In the genomic region with DNA sequence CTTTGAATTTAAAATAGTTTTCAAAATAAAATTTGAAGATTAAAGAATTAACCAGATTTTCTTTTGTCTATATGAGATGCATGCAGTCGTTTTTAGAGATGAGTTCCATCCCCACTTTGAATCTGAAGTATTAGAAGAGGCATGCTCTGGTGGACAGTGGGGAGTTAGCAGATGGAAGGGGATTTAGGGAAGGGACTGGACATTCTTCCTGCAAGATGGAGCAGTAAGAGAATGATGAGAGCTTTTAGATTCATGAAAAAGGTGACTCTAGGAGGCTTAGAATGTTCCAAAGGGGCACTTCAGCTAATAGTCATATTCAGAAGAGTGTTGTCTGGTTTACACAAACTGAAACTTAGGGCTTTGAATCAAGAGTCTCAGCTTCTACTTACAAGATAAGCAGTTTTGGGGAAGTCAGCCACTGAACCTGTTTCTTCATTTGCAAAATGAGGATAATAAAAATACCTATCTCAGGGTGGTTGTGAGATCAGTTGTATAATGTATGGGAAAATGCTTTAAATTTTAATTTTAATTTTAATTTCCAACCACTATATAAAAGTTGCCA, we compare ENCODE assay signal across 11 cellular contexts. TPM values are rescaled to one million over a fixed set of nuclear protein-coding genes. Genes with fewer than 3 reads are reported as not detected.
DNase-seq lines count a peak whose midpoint lies in the region; ATAC-seq, FAIRE-seq and TF ChIP-seq lines count a peak whose summit lies in the region.
"Had no signal": no experiment of that assay in that cellular context is flagged by ENCODE, and none has a peak within 500 bp of the region (broad histone marks: within the 10 kb centered on the region; RNA-seq: fewer than 3 reads in every experiment).

No MANE protein-coding gene starts in this region.

- H3K4me1 ChIP-seq in GM12878 (ENCODE audit: control insufficient read depth, insufficient read depth, low read length), result peaks cover 22% of the 10 kb centered on the region

- no peak for TF ChIP-seq RAD21 in GM12878 (IDR thresholded peaks at IDR 0.05; ENCODE audit: insufficient read depth, low read depth, low read length)

- peak overlapping the region; percentile 93 for H3K4me2 ChIP-seq in GM12878 (ENCODE audit: control insufficient read depth, insufficient read depth)

- peaks cover 5% of the 10 kb centered on the region for H4K20me1 ChIP-seq in GM12878 (ENCODE audit: control insufficient read depth, insufficient read depth)

- peaks cover 5% of the 10 kb centered on the region for H3K36me3 Mint-ChIP-seq in activated naive CD4-positive, alpha-beta T cell treated with anti-CD3 and anti-CD28 coated beads for 36 hours (ENCODE audit: low read depth)
- H3K36me3 Mint-ChIP-seq in stimulated activated memory B cell treated with anti-CD40 and anti-IgM and Interleukin-4, amounts not matched to agents 10 μg/mL and 1 μg/mL and 100 μg/mL, for 72 hours, result peaks cover 9% of the 10 kb centered on the region

- no peak for TF ChIP-seq POLR2A in GM12878 (IDR thresholded peaks at IDR 0.05; ENCODE audit: low read depth, low read length)

- DNase-seq in activated naive CD4-positive, alpha-beta T cell treated with anti-CD3 and anti-CD28 coated beads for 36 hours, result no peak
- DNase-seq in activated naive CD4-positive, alpha-beta T cell treated with Interleukin-2 at 50 U/mL for 16 hours, result no peak
- DNase-seq in MV-4-11 (lab: John Stamatoyannopoulos, UW) (peak; percentile 56), GM12878 (ENCODE audit: low read depth, low spot score) (peak; percentile 64), NCI-H187 treated with DMSO at 0.1 percent for 48 hours (lab: John Stamatoyannopoulos, UW) (no peak), NCI-H2081 (lab: John Stamatoyannopoulos, UW) (no peak)
- DNase-seq: NCI-H1436 treated with DMSO at 0.1 percent for 48 hours; stimulated activated CD4-positive, alpha-beta T cell treated with anti-CD3 and anti-CD28 coated beads, Interleukin-2, amount 100 ng/mL, for 24 hours had no signal

- H2AFZ ChIP-seq in GM12878 (ENCODE audit: control insufficient read depth, low read depth, low read length), result no peak overlapping the region

- no peaks in the 10 kb centered on the region for H3K9me3 ChIP-seq in GM12878 (replicated peaks; ENCODE audit: control insufficient read depth, insufficient read depth, low read length)

- peaks cover 64% of the 10 kb centered on the region for H3K4me1 Mint-ChIP-seq in activated naive CD4-positive, alpha-beta T cell treated with anti-CD3 and anti-CD28 coated beads for 36 hours (ENCODE audit: low read depth)
- peaks cover 66% of the 10 kb centered on the region for H3K4me1 Mint-ChIP-seq in stimulated activated memory B cell treated with anti-CD40 and anti-IgM and Interleukin-4, amounts not matched to agents 10 μg/mL and 1 μg/mL and 100 μg/mL, for 72 hours

- intact Hi-C loops in activated naive CD4-positive, alpha-beta T cell treated with anti-CD3 and anti-CD28 coated beads for 36 hours (cut with micrococcal nuclease), result loop anchor here (5.0 to 10.0 kb wide), 2 partner anchors 594 to 783 kb away; partner anchors contain the start of genes MAX and SGPP1
- intact Hi-C loops in GM12878 (cut with micrococcal nuclease; ENCODE audit: unreplicated experiment), result loop anchor here (2.0 to 5.0 kb wide), 3 partner anchors 63 to 171 kb away; no protein-coding TSS in a partner anchor

- CTCF ChIA-PET in activated naive CD4-positive, alpha-beta T cell treated with anti-CD3 and anti-CD28 coated beads for 36 hours (lab: Charles Lee), result interaction anchor here (0.7 to 4.6 kb wide), 3 partner anchors 14 to 175 kb away, joined by 3 to 34 read pairs (median 4); no protein-coding TSS in a partner anchor
- CTCF ChIA-PET in GM12878 (lab: Yijun Ruan, JAX), result interaction anchor here (1.5 to 6.3 kb wide), 8 partner anchors 12 to 164 kb away, joined by 4 to 63 read pairs (median 24); no protein-coding TSS in a partner anchor

- peak overlapping the region; percentile 91 for H3K4me3 ChIP-seq in GM12878

- H3K27ac ChIP-seq in GM12878 (ENCODE audit: control insufficient read depth, insufficient read depth), result peak overlapping the region; percentile 98
- H3K27ac ChIP-seq: C4-2B had no signal

- no peaks in the 10 kb centered on the region for H3K27me3 Mint-ChIP-seq in activated naive CD4-positive, alpha-beta T cell treated with anti-CD3 and anti-CD28 coated beads for 36 hours (ENCODE audit: low read depth)
- no peaks in the 10 kb centered on the region for H3K27me3 Mint-ChIP-seq in stimulated activated memory B cell treated with anti-CD40 and anti-IgM and Interleukin-4, amounts not matched to agents 10 μg/mL and 1 μg/mL and 100 μg/mL, for 72 hours

- in situ Hi-C loops in GM12878 (cut with MboI), result no loop called here

- WGBS in GM12878 (ENCODE audit: insufficient coverage, insufficient replicate concordance, low lambda C conversion rate, missing lambda C conversion rate), result 3% methylated on average over 1 of the region's 1 CpG

- no peaks in the 10 kb centered on the region for H3K9me3 Mint-ChIP-seq in activated naive CD4-positive, alpha-beta T cell treated with anti-CD3 and anti-CD28 coated beads for 36 hours
- H3K9me3 Mint-ChIP-seq in stimulated activated memory B cell treated with anti-CD40 and anti-IgM and Interleukin-4, amounts not matched to agents 10 μg/mL and 1 μg/mL and 100 μg/mL, for 72 hours, result no peaks in the 10 kb centered on the region

- no peaks in the 10 kb centered on the region for H3K27me3 ChIP-seq in GM12878 (replicated peaks in 1 of 2; ENCODE audit: control insufficient read depth in 2 of 2, insufficient read depth in 2 of 2, low read length in 1 of 2)

- FAIRE-seq in GM12878 (lab: Jason Lieb, UNC), result peak; percentile 83

- H3K9ac ChIP-seq in GM12878 (ENCODE audit: control insufficient read depth, insufficient read depth, low read length), result peak overlapping the region; percentile 45

- H3K4me3 Mint-ChIP-seq in activated naive CD4-positive, alpha-beta T cell treated with anti-CD3 and anti-CD28 coated beads for 36 hours, result peak overlapping the region; percentile 42
- peak overlapping the region; percentile 38 for H3K4me3 Mint-ChIP-seq in stimulated activated memory B cell treated with anti-CD40 and anti-IgM and Interleukin-4, amounts not matched to agents 10 μg/mL and 1 μg/mL and 100 μg/mL, for 72 hours

- SMC1A ChIA-PET in GM12878 (lab: Charles Lee; ENCODE audit: uncharacterized antibody, unreplicated experiment), result interaction anchor here (0.9 to 5.0 kb wide), 13 partner anchors 11 to 165 kb away, joined by 3 to 40 read pairs (median 7); partner anchors contain the start of genes AKAP5 and MTHFD1

- RAD21 ChIA-PET in GM12878 (lab: Charles Lee; ENCODE audit: unreplicated experiment), result interaction anchor here (0.9 to 4.2 kb wide), 8 partner anchors 10 to 129 kb away, joined by 3 to 19 read pairs (median 4); partner anchors contain the start of gene MTHFD1

- 0 out of 4 replicates have a peak, but pooled peaks of 1 of the 2 experiments have one; percentile 64 for TF ChIP-seq EP300 in GM12878 (IDR thresholded peaks at IDR 0.05; ENCODE audit: borderline replicate concordance in 1 of 2, control insufficient read depth in 1 of 2, low read depth in 2 of 2, low read length in 2 of 2)

- peak overlapping the region; percentile 87 for H3K27ac Mint-ChIP-seq in activated naive CD4-positive, alpha-beta T cell treated with anti-CD3 and anti-CD28 coated beads for 36 hours
- H3K27ac Mint-ChIP-seq in stimulated activated memory B cell treated with anti-CD40 and anti-IgM and Interleukin-4, amounts not matched to agents 10 μg/mL and 1 μg/mL and 100 μg/mL, for 72 hours, result peak overlapping the region; percentile 99

- peaks cover 96% of the 10 kb centered on the region for H3K79me2 ChIP-seq in GM12878 (ENCODE audit: control insufficient read depth, insufficient read depth, low read length)

- peak; percentile 14 for ATAC-seq in GM12878
- ATAC-seq in stimulated activated memory B cell treated with anti-CD40 and anti-IgM and Interleukin-4, amounts not matched to agents 10 μg/mL and 1 μg/mL and 100 μg/mL, for 72 hours, result no peak
- no peak for ATAC-seq in GM21367 (IDR thresholded peaks at IDR 0.05; ENCODE audit: unreplicated experiment)

- POLR2A ChIA-PET in GM12878 (lab: Charles Lee), result interaction anchor here (0.5 to 1.0 kb wide), 5 partner anchors 11 to 149 kb away, joined by 3 to 8 read pairs (median 3); no protein-coding TSS in a partner anchor

- H3K36me3 ChIP-seq in GM12878 (ENCODE audit: control insufficient read depth in 2 of 2, insufficient read depth in 2 of 2, low read length in 1 of 2), result peaks cover 0 to 11% of the 10 kb centered on the region in 2 experiments; a peak in 3 of 4 replicates

- no TSS peak for BruUV-seq in GM12878 (replicated peaks; lab: Mats Ljungman, UMichigan)

- no peak for TF ChIP-seq CTCF in GM12878 (IDR thresholded peaks at IDR 0.05 in 2 of 3, conservative IDR thresholded peaks at IDR 0.05 in 1 of 3; ENCODE audit: control insufficient read depth in 2 of 3, extremely low read depth in 1 of 3, insufficient read depth in 1 of 3, low read depth in 3 of 3, low read length in 3 of 3)

RNA-seq across cellular contexts. Expression of gene ZBTB1, which starts 3.7 kb away (rescaled TPM):
- 10 to 100 TPM; 21.3 to 23.4 TPM for total RNA-seq in activated naive CD4-positive, alpha-beta T cell treated with anti-CD3 and anti-CD28 coated beads for 36 hours
- 147 and 173 TPM in 2 replicates for total RNA-seq in GM12878 (2013; cell fraction: nucleolus; rRNA removed)
- total RNA-seq in GM12878 (2014; rRNA removed) (29.1 and 34.2 TPM in 2 replicates), GM12878 (2014; rRNA removed; fragmentation: Illumina TruSeq; extraction: Trizol) (53.8 and 53.9 TPM in 2 replicates), GM12878 (2021) (49.1 and 49.3 TPM in 2 replicates)
- 32.0 TPM for polyA plus RNA-seq in GM12878 (2011; ENCODE audit: low read depth)
- polyA plus RNA-seq in GM12878 (2011; rRNA removed) (127 and 195 TPM in 2 replicates), GM12878 (2014; fragmentation: Illumina TruSeq; extraction: Trizol) (58.9 and 83.2 TPM in 2 replicates), GM12878 (2014; fragmentation: Nextera tagmentation; extraction: Ambion mirVana) (10 to 100 TPM; 12.3 to 18.0 TPM), GM12878 (2014; rRNA removed) (35.5 and 42.6 TPM in 2 replicates), GM12878 (2016; fragmentation: Nextera tagmentation; extraction: Ambion mirVana) (10 to 100 TPM; 36.2 to 37.5 TPM)
- 47.0 and 69.2 TPM in 2 replicates for polyA plus RNA-seq in GM12878 (2011; cell fraction: cytosol; rRNA removed)
- 97.0 and 105 TPM in 2 replicates for polyA plus RNA-seq in GM12878 (2011; cell fraction: nucleus; rRNA removed)
- polyA plus RNA-seq in GM12878 (2012), result 47.7 and 64.3 TPM in 2 replicates
- 78.9 and 97.3 TPM in 2 replicates for polyA minus RNA-seq in GM12878 (2011; rRNA and poly(A)+ RNA removed)
- polyA minus RNA-seq in GM12878 (2011; cell fraction: cytosol; rRNA and poly(A)+ RNA removed), result 29.5 and 39.5 TPM in 2 replicates
- polyA minus RNA-seq in GM12878 (2011; cell fraction: nucleus; rRNA and poly(A)+ RNA removed), result 23.2 and 32.1 TPM in 2 replicates

RNA-seq across cellular contexts. Expression of gene ZBTB25, which starts 4.7 kb away (rescaled TPM):
- 10 to 100 TPM; 22.6 to 23.5 TPM for total RNA-seq in activated naive CD4-positive, alpha-beta T cell treated with anti-CD3 and anti-CD28 coated beads for 36 hours
- total RNA-seq in GM12878 (2013; cell fraction: nucleolus; rRNA removed), result 108 and 113 TPM in 2 replicates
- total RNA-seq in GM12878 (2014; rRNA removed) (8.8 and 11.2 TPM in 2 replicates), GM12878 (2014; rRNA removed; fragmentation: Illumina TruSeq; extraction: Trizol) (9.6 and 10.0 TPM in 2 replicates), GM12878 (2021) (10.9 and 12.5 TPM in 2 replicates)
- 10.1 TPM for polyA plus RNA-seq in GM12878 (2011; ENCODE audit: low read depth)
- polyA plus RNA-seq in GM12878 (2011; rRNA removed) (33.9 and 34.0 TPM in 2 replicates), GM12878 (2014; fragmentation: Illumina TruSeq; extraction: Trizol) (9.8 and 10.7 TPM in 2 replicates), GM12878 (2014; fragmentation: Nextera tagmentation; extraction: Ambion mirVana) (1 to 10 TPM; 4.1 to 5.6 TPM), GM12878 (2014; rRNA removed) (7.0 and 7.8 TPM in 2 replicates), GM12878 (2016; fragmentation: Nextera tagmentation; extraction: Ambion mirVana) (10 to 100 TPM; 11.2 to 13.9 TPM)
- 19.6 and 27.1 TPM in 2 replicates for polyA plus RNA-seq in GM12878 (2011; cell fraction: cytosol; rRNA removed)
- polyA plus RNA-seq in GM12878 (2011; cell fraction: nucleus; rRNA removed), result 23.6 and 39.4 TPM in 2 replicates
- polyA plus RNA-seq in GM12878 (2012), result 13.1 and 19.6 TPM in 2 replicates
- polyA minus RNA-seq in GM12878 (2011; rRNA and poly(A)+ RNA removed), result 41.5 and 49.3 TPM in 2 replicates
- polyA minus RNA-seq in GM12878 (2011; cell fraction: cytosol; rRNA and poly(A)+ RNA removed), result 16.2 and 16.7 TPM in 2 replicates
- polyA minus RNA-seq in GM12878 (2011; cell fraction: nucleus; rRNA and poly(A)+ RNA removed), result 29.1 and 33.5 TPM in 2 replicates

RNA-seq across cellular contexts. Expression of gene HSPA2, which starts 32.2 kb away (rescaled TPM):
- total RNA-seq in activated naive CD4-positive, alpha-beta T cell treated with anti-CD3 and anti-CD28 coated beads for 36 hours, result 1 to 10 TPM; 4.1 to 5.1 TPM
- total RNA-seq in GM12878 (2013; cell fraction: nucleolus; rRNA removed), result 2.1 and 2.2 TPM in 2 replicates
- total RNA-seq in GM12878 (2014; rRNA removed) (0.87 and 0.96 TPM in 2 replicates), GM12878 (2014; rRNA removed; fragmentation: Illumina TruSeq; extraction: Trizol) (0.37 and 0.54 TPM in 2 replicates), GM12878 (2021) (1.1 and 1.4 TPM in 2 replicates)
- polyA plus RNA-seq in GM12878 (2011; ENCODE audit: low read depth), result not detected
- polyA plus RNA-seq in GM12878 (2011; rRNA removed) (0.26 TPM in 2 replicates), GM12878 (2014; fragmentation: Illumina TruSeq; extraction: Trizol) (0.25 and 0.28 TPM in 2 replicates), GM12878 (2014; fragmentation: Nextera tagmentation; extraction: Ambion mirVana) (under 1 TPM; 0.02 to 0.03 TPM), GM12878 (2014; rRNA removed) (0.65 and 0.77 TPM in 2 replicates), GM12878 (2016; fragmentation: Nextera tagmentation; extraction: Ambion mirVana) (1 to 10 TPM; 1.0 to 1.2 TPM)
- polyA plus RNA-seq in GM12878 (2011; cell fraction: cytosol; rRNA removed), result 0.31 and 0.52 TPM in 2 replicates
- 0.58 and 0.70 TPM in 2 replicates for polyA plus RNA-seq in GM12878 (2011; cell fraction: nucleus; rRNA removed)
- 0.57 and 0.76 TPM in 2 replicates for polyA plus RNA-seq in GM12878 (2012)
- 0.88 TPM in 2 replicates for polyA minus RNA-seq in GM12878 (2011; rRNA and poly(A)+ RNA removed)
- not detected in 2 replicates for polyA minus RNA-seq in GM12878 (2011; cell fraction: cytosol; rRNA and poly(A)+ RNA removed)
- polyA minus RNA-seq in GM12878 (2011; cell fraction: nucleus; rRNA and poly(A)+ RNA removed), result 1.7 and 2.5 TPM in 2 replicates

RNA-seq across cellular contexts. Expression of gene PPP1R36, which starts 41.5 kb away (rescaled TPM):
- total RNA-seq in activated naive CD4-positive, alpha-beta T cell treated with anti-CD3 and anti-CD28 coated beads for 36 hours, result not detected
- total RNA-seq in GM12878 (2013; cell fraction: nucleolus; rRNA removed), result not detected in 2 replicates
- total RNA-seq in GM12878 (2014; rRNA removed), result not detected in 2 replicates
- 0.13 TPM in 1 of 2 replicates, not detected in the other for total RNA-seq in GM12878 (2014; rRNA removed; fragmentation: Illumina TruSeq; extraction: Trizol)
- not detected in 2 replicates for total RNA-seq in GM12878 (2021)
- not detected for polyA plus RNA-seq in GM12878 (2011; ENCODE audit: low read depth)
- polyA plus RNA-seq in GM12878 (2011; rRNA removed), result 0.12 and 0.14 TPM in 2 replicates
- polyA plus RNA-seq in GM12878 (2011; cell fraction: cytosol; rRNA removed), result 0.05 TPM in 1 of 2 replicates, not detected in the other
- polyA plus RNA-seq in GM12878 (2011; cell fraction: nucleus; rRNA removed), result not detected in 2 replicates
- polyA plus RNA-seq in GM12878 (2012), result 0.13 TPM in 1 of 2 replicates, not detected in the other
- polyA plus RNA-seq in GM12878 (2014; fragmentation: Illumina TruSeq; extraction: Trizol), result not detected in 2 replicates
- polyA plus RNA-seq in GM12878 (2014; fragmentation: Nextera tagmentation; extraction: Ambion mirVana), result not detected
- not detected in 2 replicates for polyA plus RNA-seq in GM12878 (2014; rRNA removed)
- polyA plus RNA-seq in GM12878 (2016; fragmentation: Nextera tagmentation; extraction: Ambion mirVana), result not detected
- not detected in 2 replicates for polyA minus RNA-seq in GM12878 (2011; rRNA and poly(A)+ RNA removed)
- not detected in 2 replicates for polyA minus RNA-seq in GM12878 (2011; cell fraction: cytosol; rRNA and poly(A)+ RNA removed)
- polyA minus RNA-seq in GM12878 (2011; cell fraction: nucleus; rRNA and poly(A)+ RNA removed), result not detected in 2 replicates

RNA-seq across cellular contexts. Expression of gene AKAP5, which starts 43.0 kb away (rescaled TPM):
- total RNA-seq in activated naive CD4-positive, alpha-beta T cell treated with anti-CD3 and anti-CD28 coated beads for 36 hours, result under 1 TPM; 0.57 to 0.69 TPM
- 4.3 and 4.8 TPM in 2 replicates for total RNA-seq in GM12878 (2013; cell fraction: nucleolus; rRNA removed)
- 3.8 and 4.4 TPM in 2 replicates for total RNA-seq in GM12878 (2014; rRNA removed)
- 5.1 TPM in 2 replicates for total RNA-seq in GM12878 (2014; rRNA removed; fragmentation: Illumina TruSeq; extraction: Trizol)
- 3.7 and 4.0 TPM in 2 replicates for total RNA-seq in GM12878 (2021)
- 1.1 TPM for polyA plus RNA-seq in GM12878 (2011; ENCODE audit: low read depth)
- 1.6 and 3.1 TPM in 2 replicates for polyA plus RNA-seq in GM12878 (2011; rRNA removed)
- polyA plus RNA-seq in GM12878 (2011; cell fraction: cytosol; rRNA removed), result 0.69 TPM in 2 replicates
- 0.98 and 0.99 TPM in 2 replicates for polyA plus RNA-seq in GM12878 (2011; cell fraction: nucleus; rRNA removed)
- 1.4 and 1.5 TPM in 2 replicates for polyA plus RNA-seq in GM12878 (2012)
- 3.4 and 3.9 TPM in 2 replicates for polyA plus RNA-seq in GM12878 (2014; fragmentation: Illumina TruSeq; extraction: Trizol)
- 1 to 10 TPM in 1 of 2 experiments, under 1 TPM in 1; 0.45 to 1.5 TPM for polyA plus RNA-seq in GM12878 (2014; fragmentation: Nextera tagmentation; extraction: Ambion mirVana)
- 1.7 and 1.8 TPM in 2 replicates for polyA plus RNA-seq in GM12878 (2014; rRNA removed)
- polyA plus RNA-seq in GM12878 (2016; fragmentation: Nextera tagmentation; extraction: Ambion mirVana), result under 1 TPM; 0.55 to 0.90 TPM
- 1.6 and 2.3 TPM in 2 replicates for polyA minus RNA-seq in GM12878 (2011; rRNA and poly(A)+ RNA removed)
- 0.80 and 1.4 TPM in 2 replicates for polyA minus RNA-seq in GM12878 (2011; cell fraction: cytosol; rRNA and poly(A)+ RNA removed)
- 2.3 and 3.2 TPM in 2 replicates for polyA minus RNA-seq in GM12878 (2011; cell fraction: nucleus; rRNA and poly(A)+ RNA removed)

Comparison
In these comparisons a context has a peak if more than half of its experiments do, and no peak if none do; other contexts are left out.
1. DNase-seq: peak in MV-4-11 (single experiment) and GM12878 (single experiment); none in activated naive CD4-positive, alpha-beta T cell treated with anti-CD3 and anti-CD28 coated beads for 36 hours (single experiment), activated naive CD4-positive, alpha-beta T cell treated with Interleukin-2 at 50 U/mL for 16 hours (single experiment), NCI-H187 treated with DMSO at 0.1 percent for 48 hours (single experiment) and NCI-H2081 (0 of 2).